ENCODE assay signal across 1 cellular context in genomic region chr21:16708431-16708830, GRCh38.
TF ChIP-seq lines count a peak whose summit lies in the region.

No MANE protein-coding gene starts in this region.

TF ChIP-seq in GM23338, 12 proteins besides CTCF, POLR2A, EP300 and RAD21 (continued from another document):
- TF ChIP-seq ZNF462 (CRISPR knock-in tag; IDR thresholded peaks at IDR 0.05) (no peak), EZH2 (IDR thresholded peaks at IDR 0.05; ENCODE audit: low read depth, unreplicated experiment) (no peak), NANOG (IDR thresholded peaks at IDR 0.05; ENCODE audit: borderline replicate concordance) (no peak), STAT1 (IDR thresholded peaks at IDR 0.05; ENCODE audit: unreplicated experiment) (no peak), CREB1 (CRISPR knock-in tag; IDR thresholded peaks at IDR 0.05; ENCODE audit: low read depth) (no peak), POLR2AphosphoS5 (IDR thresholded peaks at IDR 0.05; ENCODE audit: low read depth) (no peak), ZNF114 (CRISPR knock-in tag; IDR thresholded peaks at IDR 0.05) (no peak), REST (IDR thresholded peaks at IDR 0.05; ENCODE audit: unreplicated experiment) (no peak), JUNB (IDR thresholded peaks at IDR 0.05; ENCODE audit: unreplicated experiment) (no peak), ETS1 (IDR thresholded peaks at IDR 0.05) (no peak)
